ENCODE assay signal across 2 cellular contexts in the genomic region with DNA sequence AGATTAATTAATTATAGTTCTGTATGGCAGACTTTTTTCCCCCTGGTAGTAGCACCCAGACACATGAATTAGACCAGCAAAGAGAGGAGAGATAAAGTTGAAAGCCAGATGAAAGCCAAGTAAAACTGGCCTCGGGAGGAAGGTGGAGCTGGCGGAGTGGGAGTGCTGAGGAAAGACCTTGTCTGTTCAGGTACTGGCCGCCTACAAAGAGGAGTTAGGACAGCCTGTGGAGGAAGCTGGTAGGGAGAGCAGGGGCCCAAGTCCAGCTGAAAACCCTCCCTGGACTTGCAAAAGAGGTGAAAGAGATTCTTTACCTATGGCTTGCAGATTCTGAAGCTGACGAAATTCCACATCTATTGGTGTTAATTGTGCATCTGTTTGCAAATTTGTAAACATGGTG.
TF ChIP-seq lines count a peak whose summit lies in the region.

No MANE protein-coding gene starts in this region.

TF ChIP-seq in GM23338, 12 proteins besides CTCF, POLR2A, EP300 and RAD21:
- no peak for TF ChIP-seq ZNF331 (CRISPR knock-in tag; IDR thresholded peaks at IDR 0.05; ENCODE audit: low read depth)
- TF ChIP-seq NANOG (IDR thresholded peaks at IDR 0.05; ENCODE audit: borderline replicate concordance) = no peak
- TF ChIP-seq ZNF114 (CRISPR knock-in tag; IDR thresholded peaks at IDR 0.05) = no peak
- no peak for TF ChIP-seq EZH2 (IDR thresholded peaks at IDR 0.05; ENCODE audit: low read depth, unreplicated experiment)

TF ChIP-seq in HepG2, 621 proteins besides CTCF, POLR2A, EP300 and RAD21:
- TF ChIP-seq, protein P1, sequence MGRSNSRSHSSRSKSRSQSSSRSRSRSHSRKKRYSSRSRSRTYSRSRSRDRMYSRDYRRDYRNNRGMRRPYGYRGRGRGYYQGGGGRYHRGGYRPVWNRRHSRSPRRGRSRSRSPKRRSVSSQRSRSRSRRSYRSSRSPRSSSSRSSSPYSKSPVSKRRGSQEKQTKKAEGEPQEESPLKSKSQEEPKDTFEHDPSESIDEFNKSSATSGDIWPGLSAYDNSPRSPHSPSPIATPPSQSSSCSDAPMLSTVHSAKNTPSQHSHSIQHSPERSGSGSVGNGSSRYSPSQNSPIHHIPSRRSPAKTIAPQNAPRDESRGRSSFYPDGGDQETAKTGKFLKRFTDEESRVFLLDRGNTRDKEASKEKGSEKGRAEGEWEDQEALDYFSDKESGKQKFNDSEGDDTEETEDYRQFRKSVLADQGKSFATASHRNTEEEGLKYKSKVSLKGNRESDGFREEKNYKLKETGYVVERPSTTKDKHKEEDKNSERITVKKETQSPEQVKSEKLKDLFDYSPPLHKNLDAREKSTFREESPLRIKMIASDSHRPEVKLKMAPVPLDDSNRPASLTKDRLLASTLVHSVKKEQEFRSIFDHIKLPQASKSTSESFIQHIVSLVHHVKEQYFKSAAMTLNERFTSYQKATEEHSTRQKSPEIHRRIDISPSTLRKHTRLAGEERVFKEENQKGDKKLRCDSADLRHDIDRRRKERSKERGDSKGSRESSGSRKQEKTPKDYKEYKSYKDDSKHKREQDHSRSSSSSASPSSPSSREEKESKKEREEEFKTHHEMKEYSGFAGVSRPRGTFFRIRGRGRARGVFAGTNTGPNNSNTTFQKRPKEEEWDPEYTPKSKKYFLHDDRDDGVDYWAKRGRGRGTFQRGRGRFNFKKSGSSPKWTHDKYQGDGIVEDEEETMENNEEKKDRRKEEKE (IDR thresholded peaks at IDR 0.05) = no peak
- TF ChIP-seq TEAD2 (CRISPR knock-in tag; IDR thresholded peaks at IDR 0.05) (no peak), FOSL2 (CRISPR knock-in tag; IDR thresholded peaks at IDR 0.05) (no peak), DNMT3B (CRISPR knock-in tag; conservative IDR thresholded peaks at IDR 0.05) (no peak), KMT2B (CRISPR knock-in tag; IDR thresholded peaks at IDR 0.05) (no peak), CENPT (CRISPR knock-in tag; IDR thresholded peaks at IDR 0.05; ENCODE audit: low read depth) (no peak), ZNF652 (CRISPR knock-in tag; IDR thresholded peaks at IDR 0.05; ENCODE audit: borderline replicate concordance, low read depth) (no peak), ZNF24 (IDR thresholded peaks at IDR 0.05) (no peak), ZNF737 (CRISPR knock-in tag; IDR thresholded peaks at IDR 0.05; ENCODE audit: borderline replicate concordance) (no peak), HCFC1 (IDR thresholded peaks at IDR 0.05; ENCODE audit: low read depth, low read length) (no peak), ZNF790 (CRISPR knock-in tag; IDR thresholded peaks at IDR 0.05; ENCODE audit: borderline replicate concordance) (no peak), EEA1 (CRISPR knock-in tag; IDR thresholded peaks at IDR 0.05; ENCODE audit: borderline replicate concordance) (no peak), PITX1 (CRISPR knock-in tag; IDR thresholded peaks at IDR 0.05) (no peak), ZNF33A (CRISPR knock-in tag; IDR thresholded peaks at IDR 0.05; ENCODE audit: borderline replicate concordance) (no peak), ZBTB1 (CRISPR knock-in tag; IDR thresholded peaks at IDR 0.05; ENCODE audit: borderline replicate concordance) (no peak), NFE2L2 (IDR thresholded peaks at IDR 0.05; ENCODE audit: low read length) (no peak)
- TF ChIP-seq, protein P2, sequence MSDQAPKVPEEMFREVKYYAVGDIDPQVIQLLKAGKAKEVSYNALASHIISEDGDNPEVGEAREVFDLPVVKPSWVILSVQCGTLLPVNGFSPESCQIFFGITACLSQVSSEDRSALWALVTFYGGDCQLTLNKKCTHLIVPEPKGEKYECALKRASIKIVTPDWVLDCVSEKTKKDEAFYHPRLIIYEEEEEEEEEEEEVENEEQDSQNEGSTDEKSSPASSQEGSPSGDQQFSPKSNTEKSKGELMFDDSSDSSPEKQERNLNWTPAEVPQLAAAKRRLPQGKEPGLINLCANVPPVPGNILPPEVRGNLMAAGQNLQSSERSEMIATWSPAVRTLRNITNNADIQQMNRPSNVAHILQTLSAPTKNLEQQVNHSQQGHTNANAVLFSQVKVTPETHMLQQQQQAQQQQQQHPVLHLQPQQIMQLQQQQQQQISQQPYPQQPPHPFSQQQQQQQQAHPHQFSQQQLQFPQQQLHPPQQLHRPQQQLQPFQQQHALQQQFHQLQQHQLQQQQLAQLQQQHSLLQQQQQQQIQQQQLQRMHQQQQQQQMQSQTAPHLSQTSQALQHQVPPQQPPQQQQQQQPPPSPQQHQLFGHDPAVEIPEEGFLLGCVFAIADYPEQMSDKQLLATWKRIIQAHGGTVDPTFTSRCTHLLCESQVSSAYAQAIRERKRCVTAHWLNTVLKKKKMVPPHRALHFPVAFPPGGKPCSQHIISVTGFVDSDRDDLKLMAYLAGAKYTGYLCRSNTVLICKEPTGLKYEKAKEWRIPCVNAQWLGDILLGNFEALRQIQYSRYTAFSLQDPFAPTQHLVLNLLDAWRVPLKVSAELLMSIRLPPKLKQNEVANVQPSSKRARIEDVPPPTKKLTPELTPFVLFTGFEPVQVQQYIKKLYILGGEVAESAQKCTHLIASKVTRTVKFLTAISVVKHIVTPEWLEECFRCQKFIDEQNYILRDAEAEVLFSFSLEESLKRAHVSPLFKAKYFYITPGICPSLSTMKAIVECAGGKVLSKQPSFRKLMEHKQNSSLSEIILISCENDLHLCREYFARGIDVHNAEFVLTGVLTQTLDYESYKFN (CRISPR knock-in tag; conservative IDR thresholded peaks at IDR 0.05) = no peak
- TF ChIP-seq, protein P3, sequence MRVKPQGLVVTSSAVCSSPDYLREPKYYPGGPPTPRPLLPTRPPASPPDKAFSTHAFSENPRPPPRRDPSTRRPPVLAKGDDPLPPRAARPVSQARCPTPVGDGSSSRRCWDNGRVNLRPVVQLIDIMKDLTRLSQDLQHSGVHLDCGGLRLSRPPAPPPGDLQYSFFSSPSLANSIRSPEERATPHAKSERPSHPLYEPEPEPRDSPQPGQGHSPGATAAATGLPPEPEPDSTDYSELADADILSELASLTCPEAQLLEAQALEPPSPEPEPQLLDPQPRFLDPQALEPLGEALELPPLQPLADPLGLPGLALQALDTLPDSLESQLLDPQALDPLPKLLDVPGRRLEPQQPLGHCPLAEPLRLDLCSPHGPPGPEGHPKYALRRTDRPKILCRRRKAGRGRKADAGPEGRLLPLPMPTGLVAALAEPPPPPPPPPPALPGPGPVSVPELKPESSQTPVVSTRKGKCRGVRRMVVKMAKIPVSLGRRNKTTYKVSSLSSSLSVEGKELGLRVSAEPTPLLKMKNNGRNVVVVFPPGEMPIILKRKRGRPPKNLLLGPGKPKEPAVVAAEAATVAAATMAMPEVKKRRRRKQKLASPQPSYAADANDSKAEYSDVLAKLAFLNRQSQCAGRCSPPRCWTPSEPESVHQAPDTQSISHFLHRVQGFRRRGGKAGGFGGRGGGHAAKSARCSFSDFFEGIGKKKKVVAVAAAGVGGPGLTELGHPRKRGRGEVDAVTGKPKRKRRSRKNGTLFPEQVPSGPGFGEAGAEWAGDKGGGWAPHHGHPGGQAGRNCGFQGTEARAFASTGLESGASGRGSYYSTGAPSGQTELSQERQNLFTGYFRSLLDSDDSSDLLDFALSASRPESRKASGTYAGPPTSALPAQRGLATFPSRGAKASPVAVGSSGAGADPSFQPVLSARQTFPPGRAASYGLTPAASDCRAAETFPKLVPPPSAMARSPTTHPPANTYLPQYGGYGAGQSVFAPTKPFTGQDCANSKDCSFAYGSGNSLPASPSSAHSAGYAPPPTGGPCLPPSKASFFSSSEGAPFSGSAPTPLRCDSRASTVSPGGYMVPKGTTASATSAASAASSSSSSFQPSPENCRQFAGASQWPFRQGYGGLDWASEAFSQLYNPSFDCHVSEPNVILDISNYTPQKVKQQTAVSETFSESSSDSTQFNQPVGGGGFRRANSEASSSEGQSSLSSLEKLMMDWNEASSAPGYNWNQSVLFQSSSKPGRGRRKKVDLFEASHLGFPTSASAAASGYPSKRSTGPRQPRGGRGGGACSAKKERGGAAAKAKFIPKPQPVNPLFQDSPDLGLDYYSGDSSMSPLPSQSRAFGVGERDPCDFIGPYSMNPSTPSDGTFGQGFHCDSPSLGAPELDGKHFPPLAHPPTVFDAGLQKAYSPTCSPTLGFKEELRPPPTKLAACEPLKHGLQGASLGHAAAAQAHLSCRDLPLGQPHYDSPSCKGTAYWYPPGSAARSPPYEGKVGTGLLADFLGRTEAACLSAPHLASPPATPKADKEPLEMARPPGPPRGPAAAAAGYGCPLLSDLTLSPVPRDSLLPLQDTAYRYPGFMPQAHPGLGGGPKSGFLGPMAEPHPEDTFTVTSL (CRISPR knock-in tag; IDR thresholded peaks at IDR 0.05; ENCODE audit: borderline replicate concordance) = no peak
- TF ChIP-seq, protein P4, sequence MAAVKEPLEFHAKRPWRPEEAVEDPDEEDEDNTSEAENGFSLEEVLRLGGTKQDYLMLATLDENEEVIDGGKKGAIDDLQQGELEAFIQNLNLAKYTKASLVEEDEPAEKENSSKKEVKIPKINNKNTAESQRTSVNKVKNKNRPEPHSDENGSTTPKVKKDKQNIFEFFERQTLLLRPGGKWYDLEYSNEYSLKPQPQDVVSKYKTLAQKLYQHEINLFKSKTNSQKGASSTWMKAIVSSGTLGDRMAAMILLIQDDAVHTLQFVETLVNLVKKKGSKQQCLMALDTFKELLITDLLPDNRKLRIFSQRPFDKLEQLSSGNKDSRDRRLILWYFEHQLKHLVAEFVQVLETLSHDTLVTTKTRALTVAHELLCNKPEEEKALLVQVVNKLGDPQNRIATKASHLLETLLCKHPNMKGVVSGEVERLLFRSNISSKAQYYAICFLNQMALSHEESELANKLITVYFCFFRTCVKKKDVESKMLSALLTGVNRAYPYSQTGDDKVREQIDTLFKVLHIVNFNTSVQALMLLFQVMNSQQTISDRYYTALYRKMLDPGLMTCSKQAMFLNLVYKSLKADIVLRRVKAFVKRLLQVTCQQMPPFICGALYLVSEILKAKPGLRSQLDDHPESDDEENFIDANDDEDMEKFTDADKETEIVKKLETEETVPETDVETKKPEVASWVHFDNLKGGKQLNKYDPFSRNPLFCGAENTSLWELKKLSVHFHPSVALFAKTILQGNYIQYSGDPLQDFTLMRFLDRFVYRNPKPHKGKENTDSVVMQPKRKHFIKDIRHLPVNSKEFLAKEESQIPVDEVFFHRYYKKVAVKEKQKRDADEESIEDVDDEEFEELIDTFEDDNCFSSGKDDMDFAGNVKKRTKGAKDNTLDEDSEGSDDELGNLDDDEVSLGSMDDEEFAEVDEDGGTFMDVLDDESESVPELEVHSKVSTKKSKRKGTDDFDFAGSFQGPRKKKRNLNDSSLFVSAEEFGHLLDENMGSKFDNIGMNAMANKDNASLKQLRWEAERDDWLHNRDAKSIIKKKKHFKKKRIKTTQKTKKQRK (IDR thresholded peaks at IDR 0.05; ENCODE audit: low read length) = no peak
- TF ChIP-seq, protein P5, sequence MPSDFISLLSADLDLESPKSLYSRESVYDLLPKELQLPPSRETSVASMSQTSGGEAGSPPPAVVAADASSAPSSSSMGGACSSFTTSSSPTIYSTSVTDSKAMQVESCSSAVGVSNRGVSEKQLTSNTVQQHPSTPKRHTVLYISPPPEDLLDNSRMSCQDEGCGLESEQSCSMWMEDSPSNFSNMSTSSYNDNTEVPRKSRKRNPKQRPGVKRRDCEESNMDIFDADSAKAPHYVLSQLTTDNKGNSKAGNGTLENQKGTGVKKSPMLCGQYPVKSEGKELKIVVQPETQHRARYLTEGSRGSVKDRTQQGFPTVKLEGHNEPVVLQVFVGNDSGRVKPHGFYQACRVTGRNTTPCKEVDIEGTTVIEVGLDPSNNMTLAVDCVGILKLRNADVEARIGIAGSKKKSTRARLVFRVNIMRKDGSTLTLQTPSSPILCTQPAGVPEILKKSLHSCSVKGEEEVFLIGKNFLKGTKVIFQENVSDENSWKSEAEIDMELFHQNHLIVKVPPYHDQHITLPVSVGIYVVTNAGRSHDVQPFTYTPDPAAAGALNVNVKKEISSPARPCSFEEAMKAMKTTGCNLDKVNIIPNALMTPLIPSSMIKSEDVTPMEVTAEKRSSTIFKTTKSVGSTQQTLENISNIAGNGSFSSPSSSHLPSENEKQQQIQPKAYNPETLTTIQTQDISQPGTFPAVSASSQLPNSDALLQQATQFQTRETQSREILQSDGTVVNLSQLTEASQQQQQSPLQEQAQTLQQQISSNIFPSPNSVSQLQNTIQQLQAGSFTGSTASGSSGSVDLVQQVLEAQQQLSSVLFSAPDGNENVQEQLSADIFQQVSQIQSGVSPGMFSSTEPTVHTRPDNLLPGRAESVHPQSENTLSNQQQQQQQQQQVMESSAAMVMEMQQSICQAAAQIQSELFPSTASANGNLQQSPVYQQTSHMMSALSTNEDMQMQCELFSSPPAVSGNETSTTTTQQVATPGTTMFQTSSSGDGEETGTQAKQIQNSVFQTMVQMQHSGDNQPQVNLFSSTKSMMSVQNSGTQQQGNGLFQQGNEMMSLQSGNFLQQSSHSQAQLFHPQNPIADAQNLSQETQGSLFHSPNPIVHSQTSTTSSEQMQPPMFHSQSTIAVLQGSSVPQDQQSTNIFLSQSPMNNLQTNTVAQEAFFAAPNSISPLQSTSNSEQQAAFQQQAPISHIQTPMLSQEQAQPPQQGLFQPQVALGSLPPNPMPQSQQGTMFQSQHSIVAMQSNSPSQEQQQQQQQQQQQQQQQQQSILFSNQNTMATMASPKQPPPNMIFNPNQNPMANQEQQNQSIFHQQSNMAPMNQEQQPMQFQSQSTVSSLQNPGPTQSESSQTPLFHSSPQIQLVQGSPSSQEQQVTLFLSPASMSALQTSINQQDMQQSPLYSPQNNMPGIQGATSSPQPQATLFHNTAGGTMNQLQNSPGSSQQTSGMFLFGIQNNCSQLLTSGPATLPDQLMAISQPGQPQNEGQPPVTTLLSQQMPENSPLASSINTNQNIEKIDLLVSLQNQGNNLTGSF (CRISPR knock-in tag; IDR thresholded peaks at IDR 0.05) = no peak
